In the genomic region with DNA sequence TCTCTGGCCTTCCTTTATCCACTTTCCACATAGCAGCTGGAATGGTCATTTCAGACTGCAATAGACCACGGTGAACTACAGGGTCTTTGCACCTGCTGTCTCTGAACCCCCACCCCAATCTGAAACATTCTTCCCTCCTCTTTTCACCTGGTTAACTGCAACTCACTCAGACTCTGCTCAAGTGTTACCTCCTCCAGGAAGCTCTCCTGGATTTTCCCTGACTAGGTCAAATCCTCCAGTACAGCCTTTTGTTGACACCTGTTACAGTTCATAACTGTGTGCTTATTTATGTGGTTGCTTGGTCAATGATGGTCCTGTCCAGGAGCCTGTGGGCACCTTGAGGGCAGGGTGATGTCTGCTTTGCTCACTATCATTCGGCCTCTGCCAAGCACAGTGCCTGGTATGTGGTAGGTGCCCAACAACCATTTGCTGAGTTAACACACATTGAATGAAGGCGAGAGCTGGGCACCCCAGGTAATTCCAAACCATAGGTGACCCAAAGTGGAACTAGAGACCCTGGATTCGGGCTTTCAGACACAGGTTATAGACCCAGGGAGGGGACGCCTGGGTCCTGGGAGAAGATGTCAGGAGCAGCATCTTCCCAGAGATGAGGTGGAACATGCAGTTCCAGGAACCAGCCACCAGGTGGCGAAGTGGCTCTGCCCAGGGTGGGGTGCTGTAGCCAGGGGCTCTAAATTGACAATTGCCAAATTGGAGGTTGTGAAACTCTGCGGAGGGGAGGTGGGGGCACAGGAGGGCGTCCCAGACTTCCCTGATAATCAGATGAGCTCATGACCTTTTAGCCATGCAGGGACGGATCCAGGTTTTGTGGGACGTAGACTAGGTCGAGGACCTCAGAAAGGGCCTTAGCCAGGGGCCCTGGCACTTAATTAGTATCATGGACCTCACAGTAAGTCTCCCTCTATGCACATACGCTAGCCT, we compare ENCODE assay signal across 8 cellular contexts. TPM values are rescaled to one million over a fixed set of nuclear protein-coding genes. Genes with fewer than 3 reads are reported as not detected.
A peak's percentile ranks its signal among the peaks of the same experiment; 100 is the strongest.
DNase-seq lines count a peak whose midpoint lies in the region; ATAC-seq and TF ChIP-seq lines count a peak whose summit lies in the region.

No MANE protein-coding gene starts in this region.

- H3K4me1 ChIP-seq in OCI-LY3 (ENCODE audit: low read length) (no peaks in the 10 kb centered on the region), neural progenitor cell (no peaks in the 10 kb centered on the region)

- no peak overlapping the region for H3K27ac ChIP-seq in OCI-LY3 (ENCODE audit: low read length)
- no peak overlapping the region for H3K27ac ChIP-seq in neural progenitor cell

- no peak overlapping the region for H3K4me3 Mint-ChIP-seq in neural progenitor cell

- H3K79me2 ChIP-seq in OCI-LY3 (ENCODE audit: low read length) (no peaks in the 10 kb centered on the region), neural progenitor cell (ENCODE audit: low read depth) (no peaks in the 10 kb centered on the region)

- no peaks in the 10 kb centered on the region for H3K27me3 ChIP-seq in H7 (ENCODE audit: control insufficient read depth, insufficient read depth, low read length)
- H3K27me3 ChIP-seq in OCI-LY3 (ENCODE audit: low read depth, low read length), result no peaks in the 10 kb centered on the region
- H3K27me3 ChIP-seq in neural progenitor cell, result no peaks in the 10 kb centered on the region

- H3F3A ChIP-seq in neural progenitor cell (ENCODE audit: low read depth), result no peaks in the 10 kb centered on the region

- no peaks in the 10 kb centered on the region; the same call in 1 of the 2 replicates for H3K36me3 ChIP-seq in H7 (replicated peaks; ENCODE audit: control insufficient read depth, insufficient read depth, low read length)
- H3K36me3 ChIP-seq in OCI-LY3 (replicated peaks; ENCODE audit: low read depth, low read length), result no peaks in the 10 kb centered on the region
- no peaks in the 10 kb centered on the region for H3K36me3 ChIP-seq in neural progenitor cell

- no peak for ATAC-seq in GM19351 (IDR thresholded peaks at IDR 0.05; ENCODE audit: unreplicated experiment)

- peaks cover 11% of the 10 kb centered on the region for H3K27me3 Mint-ChIP-seq in neural progenitor cell (ENCODE audit: insufficient read depth, low read depth)

- no peaks in the 10 kb centered on the region for H3K4me1 Mint-ChIP-seq in neural progenitor cell

- no peaks in the 10 kb centered on the region for H3K36me3 Mint-ChIP-seq in neural progenitor cell

- H3K9me3 Mint-ChIP-seq in neural progenitor cell, result no peaks in the 10 kb centered on the region

- H3K4me2 ChIP-seq in OCI-LY3 (ENCODE audit: low read length), result no peak overlapping the region
- no peak overlapping the region for H3K4me2 ChIP-seq in neural progenitor cell

- H4K20me1 ChIP-seq in OCI-LY3 (ENCODE audit: insufficient read depth, low read length) (no peaks in the 10 kb centered on the region), neural progenitor cell (ENCODE audit: low read depth) (no peaks in the 10 kb centered on the region)

- peak; percentile 92 for TF ChIP-seq CTCF in OCI-LY3 (IDR thresholded peaks at IDR 0.05; ENCODE audit: low read depth, low read length)
- peak; percentile 96 for TF ChIP-seq CTCF in neural progenitor cell (IDR thresholded peaks at IDR 0.05)

- H2AFZ ChIP-seq in OCI-LY3 (ENCODE audit: low read depth, low read length) (no peak overlapping the region), neural progenitor cell (replicated peaks) (no peak overlapping the region)

- H3K9me3 ChIP-seq in OCI-LY3 (ENCODE audit: insufficient read depth, low read length) (no peaks in the 10 kb centered on the region), neural progenitor cell (ENCODE audit: low read depth) (no peaks in the 10 kb centered on the region)

- no peak overlapping the region for H3K9ac ChIP-seq in OCI-LY3 (ENCODE audit: low read length)
- no peak overlapping the region for H3K9ac ChIP-seq in neural progenitor cell

- DNase-seq in Ammon's horn (ENCODE audit: low spot score) (peak; percentile 71), H7 (peak; percentile 94), activated T-helper 1 cell treated with Interleukin-2 at 50 U/mL for 16 hours (ENCODE audit: low read depth) (peak; percentile 48), fibroblast of the conjunctiva (ENCODE audit: low read depth) (peak; percentile 17), neural progenitor cell (ENCODE audit: low spot score) (peak; percentile 71), stromal cell of bone marrow (ENCODE audit: low read depth) (peak; percentile 18)

- H3K27ac Mint-ChIP-seq in neural progenitor cell, result peak overlapping the region; percentile 53

- H3K4me3 ChIP-seq in H7 (ENCODE audit: insufficient read depth, low read depth, low read length), result no peak overlapping the region
- no peak overlapping the region for H3K4me3 ChIP-seq in OCI-LY3 (ENCODE audit: low read length)
- H3K4me3 ChIP-seq in neural progenitor cell, result no peak overlapping the region

RNA-seq across cellular contexts. Expression of a gene that starts 28.1 kb away (rescaled TPM):
- total RNA-seq in H7 (2014; rRNA removed; shearing (Covaris generic)), result 1.6 and 4.0 TPM in 2 replicates
- 0.56 and 2.8 TPM in 2 replicates for total RNA-seq in neural progenitor cell (ENCODE audit: low replicate concordance)

Comparison
In these comparisons a context has a peak if more than half of its experiments do, and no peak if none do; other contexts are left out.
1. DNase-seq: peak in every context shown above with its lines; median percentile 94 in H7; 71 in Ammon's horn; 71 in neural progenitor cell; 48 in activated T-helper 1 cell treated with Interleukin-2 at 50 U/mL for 16 hours; 18 in stromal cell of bone marrow; 17 in fibroblast of the conjunctiva.